ENCODE assay signal across 8 cellular contexts in the genomic region with DNA sequence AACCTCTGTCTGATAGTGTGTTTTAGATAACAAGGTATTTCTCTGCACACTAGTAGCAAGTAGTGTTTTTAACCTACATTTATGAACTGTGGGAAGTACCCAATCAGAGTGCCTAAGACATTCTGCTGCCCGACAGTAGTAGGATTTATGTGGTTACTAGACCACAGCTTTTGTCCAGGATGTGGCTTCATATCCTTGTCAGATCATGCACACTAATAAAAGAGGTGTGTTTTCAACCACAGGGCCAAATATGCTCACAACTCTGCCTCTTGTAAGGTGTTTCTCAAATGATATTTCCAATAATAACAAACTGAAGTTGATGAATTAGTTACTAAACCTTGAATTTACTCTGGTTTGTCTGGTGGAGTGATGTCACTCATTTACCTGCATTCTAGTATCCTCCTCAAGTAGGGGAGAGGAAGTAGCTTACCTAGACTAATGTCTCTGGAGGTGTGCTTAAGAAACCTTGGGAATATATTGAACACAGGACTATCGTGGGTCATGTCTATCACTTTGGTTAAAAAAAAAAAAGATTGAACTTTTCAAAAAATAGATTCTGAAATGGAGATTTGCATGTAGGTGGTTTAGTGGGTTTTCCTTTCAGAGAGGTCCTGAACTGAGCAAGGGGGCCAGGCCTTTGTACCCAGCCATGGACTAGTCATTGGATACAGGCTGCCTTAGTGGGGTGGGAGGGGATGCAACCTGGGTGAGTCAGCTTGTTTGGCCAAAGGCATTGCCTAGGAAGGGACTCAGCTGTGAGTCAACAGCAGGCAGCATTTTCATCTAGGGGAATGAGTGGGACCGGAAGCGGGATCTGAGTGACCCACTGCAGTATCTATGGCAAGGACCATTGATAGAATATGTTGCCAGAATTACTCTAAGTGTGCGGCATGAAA. TPM values are rescaled to one million over a fixed set of nuclear protein-coding genes. Genes with fewer than 3 reads are reported as not detected.
DNase-seq lines count a peak whose midpoint lies in the region; ATAC-seq, FAIRE-seq and TF ChIP-seq lines count a peak whose summit lies in the region.

No MANE protein-coding gene starts in this region.

- intact Hi-C loops in activated CD4-positive, alpha-beta memory T cell treated with anti-CD3 and anti-CD28 coated beads for 36 hours (cut with micrococcal nuclease) = loop anchor here (1.0 kb wide), 1 partner anchor 35 kb away; no protein-coding TSS in a partner anchor
- intact Hi-C loops in kidney (cut with DNase I) = no loop called here

- H3K4me3 ChIP-seq in fibroblast of villous mesenchyme (ENCODE audit: low read depth, low read length) = no peak overlapping the region
- H3K4me3 ChIP-seq in BE2C (ENCODE audit: low read depth, low read length) = no peak overlapping the region
- H3K4me3 ChIP-seq in kidney (ENCODE audit: low read length in 2 of 2) = no peak overlapping the region

- H3K4me1 ChIP-seq in BE2C (no peaks in the 10 kb centered on the region; the same call in 1 of the 2 replicates), kidney (ENCODE audit: control insufficient read depth in 1 of 2, insufficient read depth in 1 of 2, low read depth in 1 of 2, low read length in 2 of 2) (peaks cover 6% of the 10 kb centered on the region in 2 donors)

- no peaks in the 10 kb centered on the region; the same call in 1 of the 2 replicates for H3K9me3 ChIP-seq in BE2C
- no peaks in the 10 kb centered on the region for H3K9me3 ChIP-seq in kidney (ENCODE audit: control insufficient read depth in 1 of 2, low read length in 2 of 2)

- ATAC-seq in GM21717 (IDR thresholded peaks at IDR 0.05; ENCODE audit: unreplicated experiment) = peak; percentile 76

- H3K36me3 ChIP-seq in BE2C (peaks cover 45% of the 10 kb centered on the region), kidney (ENCODE audit: control insufficient read depth in 1 of 2, insufficient read depth in 2 of 2, low read length in 2 of 2) (peaks cover 0 to 3% of the 10 kb centered on the region in 2 donors)

- peak overlapping the region; percentile 10 for H3K4me3 Mint-ChIP-seq in activated CD4-positive, alpha-beta memory T cell treated with anti-CD3 and anti-CD28 coated beads for 36 hours

- H3K27me3 Mint-ChIP-seq in activated CD4-positive, alpha-beta memory T cell treated with anti-CD3 and anti-CD28 coated beads for 36 hours = peaks cover 6% of the 10 kb centered on the region

- peak overlapping the region; percentile 40 for H3K27ac Mint-ChIP-seq in activated CD4-positive, alpha-beta memory T cell treated with anti-CD3 and anti-CD28 coated beads for 36 hours

- in situ Hi-C loops in Caki2 (cut with HindIII; ENCODE audit: low pct_unique_long_range_greater_than_20kb, low sequenced_read_pairs) = no loop called here

- no peak overlapping the region for H3K27ac ChIP-seq in kidney (ENCODE audit: low read depth in 2 of 2, low read length in 2 of 2)

- no peaks in the 10 kb centered on the region for H3K27me3 ChIP-seq in BE2C

- peaks cover 59% of the 10 kb centered on the region for H3K4me1 Mint-ChIP-seq in activated CD4-positive, alpha-beta memory T cell treated with anti-CD3 and anti-CD28 coated beads for 36 hours (ENCODE audit: low read depth)

- TF ChIP-seq CTCF in fibroblast of villous mesenchyme (IDR thresholded peaks at IDR 0.05; ENCODE audit: insufficient read depth, low read depth, low read length) (no peak), BE2C (IDR thresholded peaks at IDR 0.05; ENCODE audit: low read depth, low read length) (no peak), kidney (IDR thresholded peaks at IDR 0.05; ENCODE audit: borderline replicate concordance, extremely low read depth, insufficient read depth) (no peak)

- no peak for FAIRE-seq in kidney (lab: Jason Lieb, UNC)

- no peaks in the 10 kb centered on the region for H3K9me3 Mint-ChIP-seq in activated CD4-positive, alpha-beta memory T cell treated with anti-CD3 and anti-CD28 coated beads for 36 hours

- POLR2A ChIA-PET in activated CD4-positive, alpha-beta memory T cell treated with anti-CD3 and anti-CD28 coated beads for 36 hours (lab: Charles Lee) = interaction anchor here (1.1 kb wide), 1 partner anchor 8 kb away, joined by 4 read pairs; no protein-coding TSS in a partner anchor

- CTCF ChIA-PET in activated CD4-positive, alpha-beta memory T cell treated with anti-CD3 and anti-CD28 coated beads for 36 hours (lab: Charles Lee) = no interaction called here

- H3K36me3 Mint-ChIP-seq in activated CD4-positive, alpha-beta memory T cell treated with anti-CD3 and anti-CD28 coated beads for 36 hours = peaks cover 18% of the 10 kb centered on the region

- peak; percentile 16 for DNase-seq in Caki2 (ENCODE audit: low read depth)
- peak; percentile 13 for DNase-seq in HuH-7 (ENCODE audit: low spot score)
- DNase-seq in activated CD4-positive, alpha-beta memory T cell treated with anti-CD3 and anti-CD28 coated beads for 36 hours = peak; percentile 58
- DNase-seq in fibroblast of villous mesenchyme (ENCODE audit: low read depth) = peak; percentile 69
- no peak for DNase-seq in BE2C
- DNase-seq in NCI-H1417 treated with DMSO at 0.1 percent for 48 hours (lab: John Stamatoyannopoulos, UW) = no peak
- no peak for DNase-seq in kidney

- H3K9ac ChIP-seq in kidney (ENCODE audit: low read length in 2 of 2) = no peak overlapping the region

RNA-seq across cellular contexts. Expression of a gene that starts 14.1 kb away (rescaled TPM):
- 18.9 and 20.9 TPM in 2 replicates for total RNA-seq in Caki2 (2014; rRNA removed; shearing (Covaris generic); ENCODE audit: low replicate concordance)
- total RNA-seq in activated CD4-positive, alpha-beta memory T cell treated with anti-CD3 and anti-CD28 coated beads for 36 hours = 1 to 10 TPM; 5.3 to 5.7 TPM
- total RNA-seq in fibroblast of villous mesenchyme (24.6 and 30.3 TPM in 2 replicates), kidney (20.3 TPM)
- polyA plus RNA-seq in BE2C (2012; ENCODE audit: insufficient read depth, insufficient read length, low read depth) = 17.9 TPM
- 3.3 TPM for polyA plus RNA-seq in kidney (ENCODE audit: insufficient read depth, low read depth, low replicate concordance)

RNA-seq across cellular contexts. Expression of a gene that starts 43.6 kb away (rescaled TPM):
- total RNA-seq in Caki2 (2014; rRNA removed; shearing (Covaris generic); ENCODE audit: low replicate concordance) = 0.12 and 0.54 TPM in 2 replicates
- not detected for total RNA-seq in activated CD4-positive, alpha-beta memory T cell treated with anti-CD3 and anti-CD28 coated beads for 36 hours
- total RNA-seq in fibroblast of villous mesenchyme (under 0.01 TPM in 1 of 2 replicates, not detected in the other), kidney (5.0 TPM)
- 0.74 TPM for polyA plus RNA-seq in BE2C (2012; ENCODE audit: insufficient read depth, insufficient read length, low read depth)
- not detected for polyA plus RNA-seq in kidney (ENCODE audit: insufficient read depth, low read depth, low replicate concordance)

Comparison
In these comparisons a context has a peak if more than half of its experiments do, and no peak if none do; other contexts are left out.
1. DNase-seq: peak in Caki2 (single experiment), HuH-7 (single experiment), activated CD4-positive, alpha-beta memory T cell treated with anti-CD3 and anti-CD28 coated beads for 36 hours (single experiment) and fibroblast of villous mesenchyme (single experiment); none in BE2C (single experiment), NCI-H1417 treated with DMSO at 0.1 percent for 48 hours (single experiment) and kidney (single experiment).